In the genomic region with DNA sequence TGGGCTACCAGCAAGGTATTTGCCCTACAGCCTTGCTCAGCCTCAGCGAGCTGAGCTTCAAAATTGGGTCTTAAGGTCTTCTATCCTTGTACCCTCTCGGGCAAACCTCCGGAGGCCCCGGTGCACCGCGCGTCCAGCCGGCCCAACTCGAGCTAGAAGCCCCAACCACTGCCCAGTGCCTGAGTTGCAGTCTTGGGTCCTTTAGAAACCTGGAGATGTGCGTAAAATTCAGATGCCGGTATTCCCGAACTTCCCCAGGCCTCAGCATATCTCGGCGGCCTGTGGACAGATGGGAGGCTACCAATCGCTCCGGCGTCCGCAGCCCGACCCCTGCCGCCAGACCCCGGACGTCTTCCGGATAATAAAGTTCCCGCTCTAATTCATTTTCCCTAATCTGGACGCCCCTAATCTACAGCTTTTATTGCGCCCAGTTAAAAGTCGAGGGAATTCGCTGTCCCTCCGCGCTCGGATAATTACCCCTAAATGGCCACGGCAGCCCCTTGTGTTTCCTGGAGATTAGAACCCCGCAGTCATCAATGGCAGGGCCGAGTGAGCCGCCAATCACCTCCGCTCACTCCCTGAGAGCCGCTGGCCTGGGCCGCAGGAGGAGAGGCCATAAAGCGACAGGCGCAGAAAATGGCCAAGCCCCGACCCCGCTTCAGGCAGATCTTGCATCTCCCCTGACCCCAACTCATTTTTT, we compare ENCODE assay signal across 20 cellular contexts. TPM values are rescaled to one million over a fixed set of nuclear protein-coding genes. Genes with fewer than 3 reads are reported as not detected.
A peak's percentile ranks its signal among the peaks of the same experiment; 100 is the strongest.
DNase-seq lines count a peak whose midpoint lies in the region; ATAC-seq and TF ChIP-seq lines count a peak whose summit lies in the region.
"Had no signal": no experiment of that assay in that cellular context is flagged by ENCODE, and none has a peak within 500 bp of the region (broad histone marks: within the 10 kb centered on the region; RNA-seq: fewer than 3 reads in every experiment).

No MANE protein-coding gene starts in this region.

- peaks cover 82% of the 10 kb centered on the region for H3K27me3 Mint-ChIP-seq in activated CD4-positive, alpha-beta T cell treated with anti-CD3 and anti-CD28 coated beads, Interleukin-2, amount 10 ng/mL, durations not matched to agents 7 days and 5 days
- peaks cover 67% of the 10 kb centered on the region for H3K27me3 Mint-ChIP-seq in activated T-helper 17 cell treated with anti-CD3 and anti-CD28 coated beads, Interleukin-2, amount 50 U/mL, for 72 hours
- H3K27me3 Mint-ChIP-seq in progenitor cell of endocrine pancreas = peaks cover 83% of the 10 kb centered on the region

- POLR2A ChIA-PET in activated CD4-positive, alpha-beta T cell treated with anti-CD3 and anti-CD28 coated beads, Interleukin-2, amount 10 ng/mL, durations not matched to agents 7 days and 5 days (lab: Charles Lee) = no interaction called here

- CTCF ChIA-PET in activated CD4-positive, alpha-beta T cell treated with anti-CD3 and anti-CD28 coated beads, Interleukin-2, amount 10 ng/mL, durations not matched to agents 7 days and 5 days (lab: Charles Lee) = no interaction called here

- H3K4me1 Mint-ChIP-seq in activated CD4-positive, alpha-beta T cell treated with anti-CD3 and anti-CD28 coated beads, Interleukin-2, amount 10 ng/mL, durations not matched to agents 7 days and 5 days = peaks cover 23% of the 10 kb centered on the region
- H3K4me1 Mint-ChIP-seq in activated T-helper 17 cell treated with anti-CD3 and anti-CD28 coated beads, Interleukin-2, amount 50 U/mL, for 72 hours = peaks cover 8% of the 10 kb centered on the region
- H3K4me1 Mint-ChIP-seq in progenitor cell of endocrine pancreas (ENCODE audit: low read depth) = peaks cover 20% of the 10 kb centered on the region

- H3K27ac Mint-ChIP-seq in activated CD4-positive, alpha-beta T cell treated with anti-CD3 and anti-CD28 coated beads, Interleukin-2, amount 10 ng/mL, durations not matched to agents 7 days and 5 days = peak overlapping the region; percentile 22
- no peak overlapping the region for H3K27ac Mint-ChIP-seq in activated T-helper 17 cell treated with anti-CD3 and anti-CD28 coated beads, Interleukin-2, amount 50 U/mL, for 72 hours
- H3K27ac Mint-ChIP-seq in progenitor cell of endocrine pancreas = no peak overlapping the region

- H3K4me3 ChIP-seq in left lung = no peak overlapping the region
- H3K4me3 ChIP-seq: A549, right atrium auricular region had no signal

- DNase-seq in activated CD4-positive, alpha-beta T cell treated with anti-CD3 and anti-CD28 coated beads, Interleukin-2, amount 10 ng/mL, durations not matched to agents 7 days and 5 days = no peak
- DNase-seq in activated CD4-positive, alpha-beta T cell treated with anti-CD3 and anti-CD28 coated beads, Interleukin-2, amount 50 U/mL, for 48 hours = no peak
- DNase-seq in left lung = peak; percentile 22 to 64
- DNase-seq in progenitor cell of endocrine pancreas (ENCODE audit: low spot score, unreplicated experiment) = no peak
- DNase-seq in NCI-H187 treated with DMSO at 0.1 percent for 48 hours (lab: John Stamatoyannopoulos, UW) = no peak
- DNase-seq: anterior cingulate cortex; NCI-H1694 treated with DMSO at 0.1 percent for 48 hours; NCI-H446 treated with DMSO at 0.1 percent for 48 hours; NK-92 treated with Interleukin-12 subunit alpha and Interleukin-12 subunit beta, amount 100 ng/mL, for 24 hours; stimulated activated naive CD4-positive, alpha-beta T cell; transverse colon had no signal

- intact Hi-C loops in left lung (cut with DNase I) = no loop called here

- peaks cover 91 to 100% of the 10 kb centered on the region in 2 donors for H3K27me3 ChIP-seq in left lung

- TF ChIP-seq CTCF in left lung (IDR thresholded peaks at IDR 0.05) (no peak), progenitor cell of endocrine pancreas (IDR thresholded peaks at IDR 0.05; ENCODE audit: unreplicated experiment) (no peak)

- H3K4me3 Mint-ChIP-seq in activated CD4-positive, alpha-beta T cell treated with anti-CD3 and anti-CD28 coated beads, Interleukin-2, amount 10 ng/mL, durations not matched to agents 7 days and 5 days = peak overlapping the region; percentile 4
- peak overlapping the region; percentile 58 for H3K4me3 Mint-ChIP-seq in activated T-helper 17 cell treated with anti-CD3 and anti-CD28 coated beads, Interleukin-2, amount 50 U/mL, for 72 hours
- peak overlapping the region; percentile 29 for H3K4me3 Mint-ChIP-seq in progenitor cell of endocrine pancreas (ENCODE audit: low read depth)

- H3K36me3 Mint-ChIP-seq in activated CD4-positive, alpha-beta T cell treated with anti-CD3 and anti-CD28 coated beads, Interleukin-2, amount 10 ng/mL, durations not matched to agents 7 days and 5 days (ENCODE audit: low read depth) = peaks cover 7% of the 10 kb centered on the region
- H3K36me3 Mint-ChIP-seq in activated T-helper 17 cell treated with anti-CD3 and anti-CD28 coated beads, Interleukin-2, amount 50 U/mL, for 72 hours (ENCODE audit: low read depth) = peaks cover 23% of the 10 kb centered on the region
- no peaks in the 10 kb centered on the region for H3K36me3 Mint-ChIP-seq in progenitor cell of endocrine pancreas (ENCODE audit: insufficient read depth)

- no peak overlapping the region for H3K27ac ChIP-seq in left lung
- H3K27ac ChIP-seq: A549; BLaER1 treated with 17β-estradiol and CSF1 and Interleukin-3, amounts not matched to agents 10 nM and 100 nM; right atrium auricular region; transverse colon had no signal

- no peaks in the 10 kb centered on the region for H3K9me3 Mint-ChIP-seq in activated CD4-positive, alpha-beta T cell treated with anti-CD3 and anti-CD28 coated beads, Interleukin-2, amount 10 ng/mL, durations not matched to agents 7 days and 5 days
- H3K9me3 Mint-ChIP-seq in activated T-helper 17 cell treated with anti-CD3 and anti-CD28 coated beads, Interleukin-2, amount 50 U/mL, for 72 hours = peaks cover 4% of the 10 kb centered on the region
- no peaks in the 10 kb centered on the region for H3K9me3 Mint-ChIP-seq in progenitor cell of endocrine pancreas (ENCODE audit: low read depth)
- H3K9me3 Mint-ChIP-seq: memory B cell had no signal

- H3K9me3 ChIP-seq in left lung = no peaks in the 10 kb centered on the region
- H3K9me3 ChIP-seq: A549, right atrium auricular region, transverse colon had no signal

- no peak for ATAC-seq in activated T-helper 17 cell treated with anti-CD3 and anti-CD28 coated beads, Interleukin-2, amount 50 U/mL, for 72 hours (replicated peaks)
- no peak for ATAC-seq in left lung
- ATAC-seq in GM21423 (IDR thresholded peaks at IDR 0.05; ENCODE audit: unreplicated experiment) = no peak
- ATAC-seq in HG02588 (IDR thresholded peaks at IDR 0.05; ENCODE audit: unreplicated experiment) = no peak
- ATAC-seq: A549, HepG2 had no signal

- peaks cover 12 to 43% of the 10 kb centered on the region in 2 donors for H3K4me1 ChIP-seq in left lung
- H3K4me1 ChIP-seq: A549 had no signal

- H3K36me3 ChIP-seq in left lung = peaks cover 0 to 4% of the 10 kb centered on the region in 2 donors
- H3K36me3 ChIP-seq: BLaER1 treated with 17β-estradiol and CSF1 and Interleukin-3, amounts not matched to agents 10 nM and 100 nM; right atrium auricular region; transverse colon had no signal

RNA-seq across cellular contexts. Expression of a gene that starts 1.5 kb away (rescaled TPM):
- not detected for total RNA-seq in activated CD4-positive, alpha-beta T cell treated with anti-CD3 and anti-CD28 coated beads, Interleukin-2, amount 10 ng/mL, durations not matched to agents 7 days and 5 days
- not detected for total RNA-seq in activated T-helper 17 cell treated with anti-CD3 and anti-CD28 coated beads, Interleukin-2, amount 50 U/mL, for 72 hours
- total RNA-seq in left lung (1 to 10 TPM; 2.0 to 2.9 TPM), progenitor cell of endocrine pancreas (2.9 and 5.0 TPM in 2 replicates)
- total RNA-seq: activated T-helper 2 cell treated with anti-CD3 and anti-CD28 coated beads, Interferon-gamma antibody, Interleukin-2, Interleukin-4, amounts not matched to agents 10 μg/mL and 5 μg/mL and 100 μg/mL, durations not matched to agents 14 hours and 24 hours and 36 hours had no signal

Comparison
In these comparisons a context has a peak if more than half of its experiments do, and no peak if none do; other contexts are left out.
1. DNase-seq: peak in left lung (2 of 2); none in activated CD4-positive, alpha-beta T cell treated with anti-CD3 and anti-CD28 coated beads, Interleukin-2, amount 10 ng/mL, durations not matched to agents 7 days and 5 days (single experiment), activated CD4-positive, alpha-beta T cell treated with anti-CD3 and anti-CD28 coated beads, Interleukin-2, amount 50 U/mL, for 48 hours (0 of 2), progenitor cell of endocrine pancreas (single experiment) and NCI-H187 treated with DMSO at 0.1 percent for 48 hours (single experiment).
2. H3K4me3 Mint-ChIP-seq: peak in every context shown above with its lines; median percentile 58 in activated T-helper 17 cell treated with anti-CD3 and anti-CD28 coated beads, Interleukin-2, amount 50 U/mL, for 72 hours; 29 in progenitor cell of endocrine pancreas; 4 in activated CD4-positive, alpha-beta T cell treated with anti-CD3 and anti-CD28 coated beads, Interleukin-2, amount 10 ng/mL, durations not matched to agents 7 days and 5 days.